ENCODE assay signal across 17 cellular contexts in the genomic region with DNA sequence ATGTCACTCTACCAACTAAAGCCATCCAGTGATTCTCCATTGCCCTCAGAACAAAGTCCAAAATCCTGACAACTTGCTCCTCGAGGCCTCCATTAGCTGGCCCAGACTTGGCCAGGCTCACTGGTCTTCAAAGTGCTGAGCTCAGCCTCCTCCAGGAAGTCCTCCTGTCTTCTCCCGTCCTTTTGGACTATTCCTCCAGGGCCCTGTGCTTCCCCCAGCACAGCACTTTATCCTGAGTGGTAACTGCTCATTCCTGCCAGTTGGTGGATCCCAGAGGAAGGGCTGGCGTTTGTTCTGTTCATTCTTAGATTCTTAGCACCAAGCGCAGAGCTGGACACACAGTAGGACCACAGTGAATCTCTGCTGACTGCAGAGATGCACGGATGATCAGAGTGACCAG.
DNase-seq lines count a peak whose midpoint lies in the region; ATAC-seq, FAIRE-seq and TF ChIP-seq lines count a peak whose summit lies in the region.
"Had no signal": no experiment of that assay in that cellular context is flagged by ENCODE, and none has a peak within 500 bp of the region (broad histone marks: within the 10 kb centered on the region; RNA-seq: fewer than 3 reads in every experiment).

No MANE protein-coding gene starts in this region.

- H2AFZ ChIP-seq in HepG2 (ENCODE audit: low read length) = no peak overlapping the region

- TF ChIP-seq CTCF in HepG2 (CRISPR knock-in tag; IDR thresholded peaks at IDR 0.05) (no peak), right lobe of liver (IDR thresholded peaks at IDR 0.05) (no peak), chondrocyte (IDR thresholded peaks at IDR 0.05) (peak; percentile 44)

- H4K20me1 ChIP-seq in HepG2 (ENCODE audit: insufficient read depth, low read length) = no peaks in the 10 kb centered on the region
- H4K20me1 ChIP-seq: BLaER1 had no signal

- H3K4me3 Mint-ChIP-seq in chondrocyte (ENCODE audit: unreplicated experiment) = no peak overlapping the region
- H3K4me3 Mint-ChIP-seq: activated naive CD4-positive, alpha-beta T cell treated with anti-CD3 and anti-CD28 coated beads for 36 hours; T-helper 17 cell had no signal

- H3K4me1 ChIP-seq in HepG2 (ENCODE audit: insufficient read depth, low read length) (no peaks in the 10 kb centered on the region), right lobe of liver (no peaks in the 10 kb centered on the region), SJCRH30 (peaks cover 5% of the 10 kb centered on the region; the same call in 1 of the 2 replicates)
- H3K4me1 ChIP-seq: psoas muscle had no signal

- peaks cover 1% of the 10 kb centered on the region for H3K36me3 Mint-ChIP-seq in chondrocyte (ENCODE audit: low read depth)

- H3K27ac ChIP-seq in HepG2 (ENCODE audit: extremely low read length, insufficient read depth, low read length) (no peak overlapping the region), right lobe of liver (no peak overlapping the region), SJCRH30 (no peak overlapping the region)
- H3K27ac ChIP-seq: BLaER1, psoas muscle had no signal

- H3K9me3 Mint-ChIP-seq in chondrocyte (ENCODE audit: low read depth) = peaks cover 9% of the 10 kb centered on the region

- 12% methylated on average over 5 of the region's 5 CpGs for WGBS in HepG2 (ENCODE audit: low lambda C conversion rate)
- WGBS in right lobe of liver (ENCODE audit: insufficient coverage, low coverage, low lambda C conversion rate, missing lambda C conversion rate) = 4% methylated on average over 4 of the region's 5 CpGs

- FAIRE-seq in HepG2 (lab: Jason Lieb, UNC) = no peak
- FAIRE-seq: HTR-8/SVneo had no signal

- H3K4me2 ChIP-seq in HepG2 (ENCODE audit: low read depth, low read length) = no peak overlapping the region
- H3K4me2 ChIP-seq: BLaER1 had no signal

- no peaks in the 10 kb centered on the region for H3K9me3 ChIP-seq in HepG2 (ENCODE audit: low read length)
- H3K9me3 ChIP-seq in right lobe of liver = no peaks in the 10 kb centered on the region
- peaks cover 3% of the 10 kb centered on the region; the same call in 1 of the 2 replicates for H3K9me3 ChIP-seq in SJCRH30 (replicated peaks)

- intact Hi-C loops in HepG2 (cut with micrococcal nuclease; ENCODE audit: unreplicated experiment) (no loop called here), right lobe of liver (cut with DNase I) (no loop called here)

- in situ Hi-C loops in HepG2 (cut with HindIII; ENCODE audit: extremely low pct_ligation_motif_present, low pct_unique_long_range_greater_than_20kb) = no loop called here

- no TSS peak for BruUV-seq in HepG2 (replicated peaks; lab: Mats Ljungman, UMichigan)

- TF ChIP-seq RAD21 in HepG2 (CRISPR knock-in tag; IDR thresholded peaks at IDR 0.05) = no peak

- H3K36me3 ChIP-seq in HepG2 (replicated peaks in 1 of 2; ENCODE audit: control insufficient read depth in 1 of 2, insufficient read depth in 2 of 2, low read length in 2 of 2) = no peaks in the 10 kb centered on the region
- H3K36me3 ChIP-seq in right lobe of liver = no peaks in the 10 kb centered on the region
- no peaks in the 10 kb centered on the region for H3K36me3 ChIP-seq in SJCRH30
- H3K36me3 ChIP-seq: BLaER1 had no signal

- POLR2A ChIA-PET in HepG2 (lab: Yijun Ruan, JAX) = no interaction called here

- no peak overlapping the region for H3K27ac Mint-ChIP-seq in chondrocyte (ENCODE audit: unreplicated experiment)
- H3K27ac Mint-ChIP-seq: activated naive CD4-positive, alpha-beta T cell treated with anti-CD3 and anti-CD28 coated beads for 36 hours; T-helper 17 cell had no signal

- ATAC-seq in HepG2 (peak; percentile 50), right lobe of liver (no peak), left lobe of liver (no peak), GM18873 (IDR thresholded peaks at IDR 0.05; ENCODE audit: low FRiP score, unreplicated experiment) (no peak)
- ATAC-seq: T-helper 17 cell had no signal

- no peaks in the 10 kb centered on the region for H3K4me1 Mint-ChIP-seq in chondrocyte (ENCODE audit: low read depth)
- H3K4me1 Mint-ChIP-seq: T-helper 17 cell had no signal

- TF ChIP-seq EP300 in HepG2 (IDR thresholded peaks at IDR 0.05; ENCODE audit: low read depth in 2 of 2, low read length in 2 of 2) (no peak), HepG2 (CRISPR knock-in tag; IDR thresholded peaks at IDR 0.05; ENCODE audit: borderline replicate concordance) (no peak)

- H3K4me3 ChIP-seq in HepG2 (replicated peaks in 1 of 3; ENCODE audit: insufficient read depth in 1 of 3, low read depth in 2 of 3, low read length in 3 of 3) (no peak overlapping the region), right lobe of liver (no peak overlapping the region), SJCRH30 (no peak overlapping the region)
- H3K4me3 ChIP-seq: BLaER1, psoas muscle had no signal

- CTCF ChIA-PET in HepG2 (lab: Yijun Ruan, JAX; ENCODE audit: low intra/inter-chr PET ratio, low total read pairs) = no interaction called here

- no peaks in the 10 kb centered on the region; a peak in 1 of 5 replicates for H3K27me3 ChIP-seq in HepG2 (ENCODE audit: control insufficient read depth in 1 of 2, insufficient read depth in 2 of 2, low read length in 2 of 2)
- no peaks in the 10 kb centered on the region for H3K27me3 ChIP-seq in right lobe of liver
- H3K27me3 ChIP-seq in SJCRH30 = no peaks in the 10 kb centered on the region; the same call in 1 of the 2 replicates
- H3K27me3 ChIP-seq: BLaER1 had no signal

- no peak for DNase-seq in HepG2 (ENCODE audit: low spot score)
- no peak for DNase-seq in right lobe of liver
- DNase-seq in chondrocyte (ENCODE audit: low spot score) = no peak
- DNase-seq in left lobe of liver (ENCODE audit: low spot score) = peak; percentile 23
- no peak for DNase-seq in SJCRH30
- no peak for DNase-seq in RPMI8226
- no peak for DNase-seq in NCI-H1105 (lab: John Stamatoyannopoulos, UW)
- DNase-seq: activated naive CD4-positive, alpha-beta T cell treated with anti-CD3 and anti-CD28 coated beads for 36 hours; DMS53; kidney glomerular epithelial cell; NCI-H2029 treated with DMSO at 0.1 percent for 48 hours; NCI-H774; psoas muscle; T-helper 17 cell had no signal

- H3K9ac ChIP-seq in HepG2 (ENCODE audit: insufficient read depth, low read depth, low read length) = no peak overlapping the region
- H3K9ac ChIP-seq: BLaER1 had no signal

- TF ChIP-seq POLR2A in HepG2 (IDR thresholded peaks at IDR 0.05; ENCODE audit: insufficient read depth in 1 of 2, low read depth in 2 of 2, low read length in 2 of 2) (no peak), right lobe of liver (IDR thresholded peaks at IDR 0.05) (no peak)

- H3K79me2 ChIP-seq in HepG2 (ENCODE audit: insufficient read depth, low read length) = no peaks in the 10 kb centered on the region

- H3K27me3 Mint-ChIP-seq in chondrocyte (ENCODE audit: low read depth) = peaks cover 33% of the 10 kb centered on the region

TF ChIP-seq in HepG2, 621 proteins besides CTCF, POLR2A, EP300 and RAD21:
- TF ChIP-seq ZNF678 (CRISPR knock-in tag; IDR thresholded peaks at IDR 0.05) = no peak
- TF ChIP-seq TEAD3 (CRISPR knock-in tag; optimal IDR thresholded peaks at IDR 0.05; ENCODE audit: borderline replicate concordance) = peak; percentile 93
TF ChIP-seq in HepG2: peak in this region for 1.
